Comparison of ENCODE assay signal across 1 cellular context in genomic region chr2:40218679-40219078, GRCh38.
TF ChIP-seq lines count a peak whose summit lies in the region.

No MANE protein-coding gene starts in this region.

TF ChIP-seq in GM23338, 12 proteins besides CTCF, POLR2A, EP300 and RAD21 (continued from another document):
- no peak for TF ChIP-seq REST (IDR thresholded peaks at IDR 0.05; ENCODE audit: unreplicated experiment)
- TF ChIP-seq POLR2AphosphoS5 (IDR thresholded peaks at IDR 0.05; ENCODE audit: low read depth) = no peak
- TF ChIP-seq, protein P1, sequence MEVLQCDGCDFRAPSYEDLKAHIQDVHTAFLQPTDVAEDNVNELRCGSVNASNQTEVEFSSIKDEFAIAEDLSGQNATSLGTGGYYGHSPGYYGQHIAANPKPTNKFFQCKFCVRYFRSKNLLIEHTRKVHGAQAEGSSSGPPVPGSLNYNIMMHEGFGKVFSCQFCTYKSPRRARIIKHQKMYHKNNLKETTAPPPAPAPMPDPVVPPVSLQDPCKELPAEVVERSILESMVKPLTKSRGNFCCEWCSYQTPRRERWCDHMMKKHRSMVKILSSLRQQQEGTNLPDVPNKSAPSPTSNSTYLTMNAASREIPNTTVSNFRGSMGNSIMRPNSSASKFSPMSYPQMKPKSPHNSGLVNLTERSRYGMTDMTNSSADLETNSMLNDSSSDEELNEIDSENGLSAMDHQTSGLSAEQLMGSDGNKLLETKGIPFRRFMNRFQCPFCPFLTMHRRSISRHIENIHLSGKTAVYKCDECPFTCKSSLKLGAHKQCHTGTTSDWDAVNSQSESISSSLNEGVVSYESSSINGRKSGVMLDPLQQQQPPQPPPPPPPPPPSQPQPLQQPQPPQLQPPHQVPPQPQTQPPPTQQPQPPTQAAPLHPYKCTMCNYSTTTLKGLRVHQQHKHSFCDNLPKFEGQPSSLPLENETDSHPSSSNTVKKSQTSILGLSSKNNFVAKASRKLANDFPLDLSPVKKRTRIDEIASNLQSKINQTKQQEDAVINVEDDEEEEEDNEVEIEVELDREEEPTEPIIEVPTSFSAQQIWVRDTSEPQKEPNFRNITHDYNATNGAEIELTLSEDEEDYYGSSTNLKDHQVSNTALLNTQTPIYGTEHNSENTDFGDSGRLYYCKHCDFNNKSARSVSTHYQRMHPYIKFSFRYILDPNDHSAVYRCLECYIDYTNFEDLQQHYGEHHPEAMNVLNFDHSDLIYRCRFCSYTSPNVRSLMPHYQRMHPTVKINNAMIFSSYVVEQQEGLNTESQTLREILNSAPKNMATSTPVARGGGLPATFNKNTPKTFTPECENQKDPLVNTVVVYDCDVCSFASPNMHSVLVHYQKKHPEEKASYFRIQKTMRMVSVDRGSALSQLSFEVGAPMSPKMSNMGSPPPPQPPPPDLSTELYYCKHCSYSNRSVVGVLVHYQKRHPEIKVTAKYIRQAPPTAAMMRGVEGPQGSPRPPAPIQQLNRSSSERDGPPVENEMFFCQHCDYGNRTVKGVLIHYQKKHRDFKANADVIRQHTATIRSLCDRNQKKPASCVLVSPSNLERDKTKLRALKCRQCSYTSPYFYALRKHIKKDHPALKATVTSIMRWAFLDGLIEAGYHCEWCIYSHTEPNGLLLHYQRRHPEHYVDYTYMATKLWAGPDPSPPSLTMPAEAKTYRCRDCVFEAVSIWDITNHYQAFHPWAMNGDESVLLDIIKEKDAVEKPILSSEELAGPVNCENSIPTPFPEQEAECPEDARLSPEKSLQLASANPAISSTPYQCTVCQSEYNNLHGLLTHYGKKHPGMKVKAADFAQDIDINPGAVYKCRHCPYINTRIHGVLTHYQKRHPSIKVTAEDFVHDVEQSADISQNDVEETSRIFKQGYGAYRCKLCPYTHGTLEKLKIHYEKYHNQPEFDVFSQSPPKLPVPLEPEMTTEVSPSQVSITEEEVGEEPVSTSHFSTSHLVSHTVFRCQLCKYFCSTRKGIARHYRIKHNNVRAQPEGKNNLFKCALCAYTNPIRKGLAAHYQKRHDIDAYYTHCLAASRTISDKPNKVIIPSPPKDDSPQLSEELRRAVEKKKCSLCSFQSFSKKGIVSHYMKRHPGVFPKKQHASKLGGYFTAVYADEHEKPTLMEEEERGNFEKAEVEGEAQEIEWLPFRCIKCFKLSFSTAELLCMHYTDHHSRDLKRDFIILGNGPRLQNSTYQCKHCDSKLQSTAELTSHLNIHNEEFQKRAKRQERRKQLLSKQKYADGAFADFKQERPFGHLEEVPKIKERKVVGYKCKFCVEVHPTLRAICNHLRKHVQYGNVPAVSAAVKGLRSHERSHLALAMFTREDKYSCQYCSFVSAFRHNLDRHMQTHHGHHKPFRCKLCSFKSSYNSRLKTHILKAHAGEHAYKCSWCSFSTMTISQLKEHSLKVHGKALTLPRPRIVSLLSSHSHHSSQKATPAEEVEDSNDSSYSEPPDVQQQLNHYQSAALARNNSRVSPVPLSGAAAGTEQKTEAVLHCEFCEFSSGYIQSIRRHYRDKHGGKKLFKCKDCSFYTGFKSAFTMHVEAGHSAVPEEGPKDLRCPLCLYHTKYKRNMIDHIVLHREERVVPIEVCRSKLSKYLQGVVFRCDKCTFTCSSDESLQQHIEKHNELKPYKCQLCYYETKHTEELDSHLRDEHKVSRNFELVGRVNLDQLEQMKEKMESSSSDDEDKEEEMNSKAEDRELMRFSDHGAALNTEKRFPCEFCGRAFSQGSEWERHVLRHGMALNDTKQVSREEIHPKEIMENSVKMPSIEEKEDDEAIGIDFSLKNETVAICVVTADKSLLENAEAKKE (CRISPR knock-in tag; IDR thresholded peaks at IDR 0.05) = no peak
- TF ChIP-seq EZH2 (IDR thresholded peaks at IDR 0.05; ENCODE audit: low read depth, unreplicated experiment) = no peak
- TF ChIP-seq EZH2phosphoT487 (IDR thresholded peaks at IDR 0.05; ENCODE audit: unreplicated experiment) = no peak
- TF ChIP-seq JUNB (IDR thresholded peaks at IDR 0.05; ENCODE audit: unreplicated experiment) = no peak
